In the genomic region with DNA sequence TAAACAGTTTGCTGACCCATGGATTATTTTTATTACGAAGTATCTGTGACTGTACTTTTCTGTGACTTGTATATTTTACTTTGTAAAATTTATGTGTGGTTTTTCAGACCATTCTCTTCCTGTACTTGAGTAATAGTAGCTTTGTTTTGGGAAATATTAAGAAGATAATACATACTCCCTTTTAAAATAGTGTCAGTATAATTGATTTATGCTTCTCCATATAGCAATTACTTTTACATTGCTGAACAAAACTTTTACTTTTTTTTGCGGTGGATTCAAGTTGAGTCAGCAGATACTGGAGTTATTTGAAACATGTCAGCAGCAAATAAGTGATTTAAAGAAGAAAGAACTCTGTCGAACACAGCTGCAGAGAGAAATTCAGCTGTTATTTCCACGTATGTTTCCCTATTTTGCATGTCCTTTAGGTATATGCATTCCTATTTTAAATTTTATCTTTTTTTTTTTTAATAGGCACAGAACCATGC, we compare ENCODE assay signal across 18 cellular contexts. TPM values are rescaled to one million over a fixed set of nuclear protein-coding genes. Genes with fewer than 3 reads are reported as not detected.
A peak's percentile ranks its signal among the peaks of the same experiment; 100 is the strongest.
DNase-seq lines count a peak whose midpoint lies in the region; ATAC-seq and TF ChIP-seq lines count a peak whose summit lies in the region.
"Had no signal": no experiment of that assay in that cellular context is flagged by ENCODE, and none has a peak within 500 bp of the region (broad histone marks: within the 10 kb centered on the region; RNA-seq: fewer than 3 reads in every experiment).

No MANE protein-coding gene starts in this region.

- no peak overlapping the region for H2AFZ ChIP-seq in IMR-90 (replicated peaks; ENCODE audit: low read length, poor library complexity)
- H2AFZ ChIP-seq in mesenchymal stem cell (ENCODE audit: low read depth, low read length) = no peak overlapping the region

- H4K91ac ChIP-seq in IMR-90 (ENCODE audit: insufficient read depth, low read depth, low read length) (no peak overlapping the region), mesenchymal stem cell (ENCODE audit: low read length) (no peak overlapping the region)

- H2BK120ac ChIP-seq in IMR-90 (ENCODE audit: low read depth, low read length) = no peak overlapping the region
- H2BK120ac ChIP-seq in mesenchymal stem cell (ENCODE audit: low read depth, low read length) = no peak overlapping the region

- DNase-seq in EH (ENCODE audit: low read depth) (peak; percentile 6), IMR-90 (peak; percentile 19), choroid plexus epithelial cell (ENCODE audit: low read depth) (peak; percentile 2), mesenchymal stem cell (peak; percentile 38), left ventricle myocardium inferior (no peak), DMS79 treated with DMSO at 0.1 percent for 48 hours (lab: John Stamatoyannopoulos, UW) (no peak), NCI-H1092 (lab: John Stamatoyannopoulos, UW) (no peak)
- DNase-seq: C1 segment of cervical spinal cord, DMS 273 treated with DMSO at 0.1 percent for 48 hours, GF-D8, NCI-H1436, NCI-H1930, NCI-H226, NCI-H524, NCI-H82, OCI-M1, Right ventricle myocardium superior, SK-N-SH had no signal

- CTCF ChIA-PET in IMR-90 (lab: Yijun Ruan, JAX) = no interaction called here

- no peaks in the 10 kb centered on the region for H3K9me3 ChIP-seq in IMR-90 (ENCODE audit: control insufficient read depth, insufficient read depth, low read length)
- H3K9me3 ChIP-seq in mesenchymal stem cell (ENCODE audit: control insufficient read depth, low read length) = no peaks in the 10 kb centered on the region
- H3K9me3 ChIP-seq in left ventricle myocardium inferior (replicated peaks) = no peaks in the 10 kb centered on the region
- H3K9me3 ChIP-seq: SK-N-SH had no signal

- H4K8ac ChIP-seq in IMR-90 (ENCODE audit: low read depth in 2 of 2, low read length in 2 of 2) (no peak overlapping the region), mesenchymal stem cell (ENCODE audit: low read length) (no peak overlapping the region)

- no peak for TF ChIP-seq CTCF in IMR-90 (conservative IDR thresholded peaks at IDR 0.05; ENCODE audit: low read depth, low read length)
- TF ChIP-seq CTCF in choroid plexus epithelial cell (conservative IDR thresholded peaks at IDR 0.05; ENCODE audit: low read depth, low read length) = no peak
- TF ChIP-seq CTCF in left ventricle myocardium inferior (IDR thresholded peaks at IDR 0.05; ENCODE audit: borderline replicate concordance) = no peak

- H2BK20ac ChIP-seq in IMR-90 (ENCODE audit: low read depth, low read length) = no peak overlapping the region

- H2AK9ac ChIP-seq in IMR-90 (replicated peaks; ENCODE audit: low read depth, low read length, poor library complexity) = no peak overlapping the region

- POLR2A ChIA-PET in IMR-90 (lab: Charles Lee; ENCODE audit: unreplicated experiment) = no interaction called here

- H3K14ac ChIP-seq in IMR-90 (replicated peaks; ENCODE audit: low read depth, low read length) (no peak overlapping the region), mesenchymal stem cell (ENCODE audit: low read length in 2 of 2) (no peak overlapping the region)

- no peak overlapping the region for H2BK12ac ChIP-seq in mesenchymal stem cell (ENCODE audit: low read length in 2 of 2)

- H2AK5ac ChIP-seq in IMR-90 (ENCODE audit: low read depth, low read length) (no peak overlapping the region), mesenchymal stem cell (ENCODE audit: low read length, severe bottlenecking) (no peak overlapping the region)

- TF ChIP-seq RAD21 in IMR-90 (IDR thresholded peaks at IDR 0.05; ENCODE audit: low read length) = no peak

- TF ChIP-seq POLR2A in IMR-90 (IDR thresholded peaks at IDR 0.05; ENCODE audit: low read depth, low read length) = no peak

- peaks cover 9 to 34% of the 10 kb centered on the region in 2 experiments for H3K79me1 ChIP-seq in IMR-90 (ENCODE audit: low read depth in 1 of 2, low read length in 2 of 2)
- H3K79me1 ChIP-seq in mesenchymal stem cell (replicated peaks; ENCODE audit: low read length, poor library complexity, severe bottlenecking) = peaks cover 17% of the 10 kb centered on the region

- H3K4me2 ChIP-seq in IMR-90 (ENCODE audit: low read depth, low read length) (no peak overlapping the region), mesenchymal stem cell (ENCODE audit: low read length, poor library complexity, severe bottlenecking) (no peak overlapping the region)
- H3K4me2 ChIP-seq: SK-N-SH had no signal

- H2BK15ac ChIP-seq in IMR-90 (ENCODE audit: low read depth, low read length) = no peak overlapping the region
- H2BK15ac ChIP-seq in mesenchymal stem cell (ENCODE audit: low read depth, poor library complexity, severe bottlenecking) = no peak overlapping the region

- H3K4me1 ChIP-seq in IMR-90 (ENCODE audit: control insufficient read depth, insufficient read depth, low read length) (peaks cover 5% of the 10 kb centered on the region; the same call in 1 of the 2 replicates), mesenchymal stem cell (ENCODE audit: control insufficient read depth, insufficient read depth, low read depth, low read length) (no peaks in the 10 kb centered on the region), left ventricle myocardium inferior (peaks cover 25% of the 10 kb centered on the region)

- H3K18ac ChIP-seq in IMR-90 (ENCODE audit: low read depth, low read length) (no peak overlapping the region), mesenchymal stem cell (ENCODE audit: low read depth in 1 of 2, low read length in 2 of 2) (no peak overlapping the region)

- dilution Hi-C loops in IMR-90 (cut with HindIII; ENCODE audit: low sequenced_read_pairs, unreplicated experiment) = no loop called here

- intact Hi-C loops in IMR-90 (cut with micrococcal nuclease) (no loop called here), left ventricle myocardium inferior (cut with micrococcal nuclease) (no loop called here)

- peaks cover 12% of the 10 kb centered on the region; the same call in 1 of the 2 replicates for H4K20me1 ChIP-seq in IMR-90 (ENCODE audit: insufficient read depth, low read length)

- H3K9me1 ChIP-seq in IMR-90 (ENCODE audit: insufficient read depth, low read length) = no peaks in the 10 kb centered on the region

- H3K27me3 ChIP-seq in IMR-90 (ENCODE audit: control insufficient read depth, insufficient read depth, low read length) (no peaks in the 10 kb centered on the region), mesenchymal stem cell (ENCODE audit: control insufficient read depth in 1 of 2, insufficient read depth in 1 of 2, low read length in 2 of 2) (no peaks in the 10 kb centered on the region), left ventricle myocardium inferior (ENCODE audit: low read depth) (no peaks in the 10 kb centered on the region)

- ATAC-seq in IMR-90 (ENCODE audit: low read depth) = peak; percentile 38

- BruUV-seq in IMR-90 (replicated peaks; lab: Mats Ljungman, UMichigan) = no TSS peak

- no peak overlapping the region for H3K27ac ChIP-seq in IMR-90 (ENCODE audit: insufficient read depth, low read length)
- no peak overlapping the region for H3K27ac ChIP-seq in mesenchymal stem cell (ENCODE audit: low read length, poor library complexity, severe bottlenecking)
- no peak overlapping the region for H3K27ac ChIP-seq in left ventricle myocardium inferior (replicated peaks)

- H3K4me3 ChIP-seq in IMR-90 (ENCODE audit: insufficient read depth, low read depth, low read length) = no peak overlapping the region
- H3K4me3 ChIP-seq in choroid plexus epithelial cell (ENCODE audit: low read depth, low read length) = no peak overlapping the region
- no peak overlapping the region for H3K4me3 ChIP-seq in mesenchymal stem cell (ENCODE audit: insufficient read depth in 1 of 2, low read depth in 1 of 2, low read length in 2 of 2)
- H3K4me3 ChIP-seq in left ventricle myocardium inferior = no peak overlapping the region

- no CpG with 5 or more reads among the region's 4 CpGs for WGBS in IMR-90 (ENCODE audit: extremely low coverage in 2 of 2, insufficient read length in 1 of 2), 2 experiments
- WGBS in mesenchymal stem cell = 75% methylated on average over 2 of the region's 4 CpGs

- no peak overlapping the region for H3K56ac ChIP-seq in IMR-90 (ENCODE audit: extremely low read depth, insufficient read depth, low read length)

- H3K36me3 ChIP-seq in IMR-90 (ENCODE audit: control insufficient read depth, insufficient read depth, low read length) (peaks cover 8% of the 10 kb centered on the region), mesenchymal stem cell (ENCODE audit: control insufficient read depth in 1 of 2, insufficient read depth in 2 of 2, low read depth in 1 of 2, low read length in 2 of 2) (peaks cover 13 to 92% of the 10 kb centered on the region in 2 experiments), left ventricle myocardium inferior (peaks cover 52% of the 10 kb centered on the region)

- in situ Hi-C loops in IMR-90 (cut with MboI; ENCODE audit: low sequenced_read_pairs) = no loop called here

- H3K23ac ChIP-seq in IMR-90 (ENCODE audit: low read depth, low read length) = no peak overlapping the region
- H3K23ac ChIP-seq in mesenchymal stem cell (ENCODE audit: low read length in 2 of 2) = no peak overlapping the region

- no peak overlapping the region for H3K9ac ChIP-seq in IMR-90 (ENCODE audit: low read depth, low read length)
- no peak overlapping the region for H3K9ac ChIP-seq in mesenchymal stem cell (ENCODE audit: low read length)
- H3K9ac ChIP-seq: SK-N-SH had no signal

- H3K4ac ChIP-seq in IMR-90 (ENCODE audit: low read depth, low read length) (no peak overlapping the region), mesenchymal stem cell (ENCODE audit: low read depth in 1 of 2, low read length in 2 of 2) (no peak overlapping the region)

- no peak overlapping the region for H4K5ac ChIP-seq in IMR-90 (ENCODE audit: low read depth, low read length)

- H2BK5ac ChIP-seq in IMR-90 (ENCODE audit: low read depth, low read length, poor library complexity, severe bottlenecking) (no peak overlapping the region), mesenchymal stem cell (ENCODE audit: low read depth, low read length, poor library complexity, severe bottlenecking) (no peak overlapping the region)

TF ChIP-seq in IMR-90, 13 proteins besides CTCF, POLR2A, EP300 and RAD21:
- TF ChIP-seq CEBPB (IDR thresholded peaks at IDR 0.05; ENCODE audit: low read depth, low read length) = 0 out of 2 replicates have a peak, but pooled peaks have one; percentile 3
- TF ChIP-seq CHD1 (IDR thresholded peaks at IDR 0.05; ENCODE audit: low read depth, low read length) = no peak
- peak; percentile 74 for TF ChIP-seq MAFK (IDR thresholded peaks at IDR 0.05; ENCODE audit: low read depth, low read length)
TF ChIP-seq in IMR-90: peak in this region for 2.

RNA-seq across cellular contexts. Expression of a gene that starts 28.4 kb away (rescaled TPM):
- 36.4 and 41.4 TPM in 2 replicates for total RNA-seq in IMR-90 (2012; rRNA removed)
- 17.1 and 20.0 TPM in 2 replicates for polyA plus RNA-seq in IMR-90 (2012; rRNA removed)
- polyA plus RNA-seq in IMR-90 (2012; cell fraction: cytosol; rRNA removed) = 5.8 and 6.7 TPM in 2 replicates
- 9.6 and 61.5 TPM in 2 replicates for polyA plus RNA-seq in IMR-90 (2012; cell fraction: nucleus; rRNA removed; ENCODE audit: low replicate concordance)
- polyA plus RNA-seq in mesenchymal stem cell (2013, experiment 1 of 2) = 23.4 TPM
- 24.4 TPM for polyA plus RNA-seq in mesenchymal stem cell (2013, experiment 2 of 2)
- total RNA-seq in left ventricle myocardium inferior = 26.1 TPM

RNA-seq across cellular contexts. Expression of a gene that starts 49.0 kb away (rescaled TPM):
- 0.83 and 0.90 TPM in 2 replicates for total RNA-seq in IMR-90 (2012; rRNA removed)
- 0.39 and 0.60 TPM in 2 replicates for polyA plus RNA-seq in IMR-90 (2012; rRNA removed)
- 0.33 and 0.81 TPM in 2 replicates for polyA plus RNA-seq in IMR-90 (2012; cell fraction: cytosol; rRNA removed)
- 0.97 and 2.3 TPM in 2 replicates for polyA plus RNA-seq in IMR-90 (2012; cell fraction: nucleus; rRNA removed; ENCODE audit: low replicate concordance)
- polyA plus RNA-seq in mesenchymal stem cell (2013, experiment 1 of 2) = 0.40 TPM
- 0.36 TPM for polyA plus RNA-seq in mesenchymal stem cell (2013, experiment 2 of 2)
- total RNA-seq in left ventricle myocardium inferior = 1,210 TPM

Comparison
In these comparisons a context has a peak if more than half of its experiments do, and no peak if none do; other contexts are left out.
1. DNase-seq: peak in EH (single experiment), IMR-90 (single experiment), choroid plexus epithelial cell (single experiment) and mesenchymal stem cell (single experiment); none in left ventricle myocardium inferior (single experiment), DMS79 treated with DMSO at 0.1 percent for 48 hours (single experiment) and NCI-H1092 (single experiment).
2. RNA of a gene that starts 49.0 kb away (total RNA-seq): 1,210 TPM in left ventricle myocardium inferior (single experiment); 0.83 to 0.90 TPM in IMR-90; every median in the first group is over 100 times any median in the second.